In the genomic region with DNA sequence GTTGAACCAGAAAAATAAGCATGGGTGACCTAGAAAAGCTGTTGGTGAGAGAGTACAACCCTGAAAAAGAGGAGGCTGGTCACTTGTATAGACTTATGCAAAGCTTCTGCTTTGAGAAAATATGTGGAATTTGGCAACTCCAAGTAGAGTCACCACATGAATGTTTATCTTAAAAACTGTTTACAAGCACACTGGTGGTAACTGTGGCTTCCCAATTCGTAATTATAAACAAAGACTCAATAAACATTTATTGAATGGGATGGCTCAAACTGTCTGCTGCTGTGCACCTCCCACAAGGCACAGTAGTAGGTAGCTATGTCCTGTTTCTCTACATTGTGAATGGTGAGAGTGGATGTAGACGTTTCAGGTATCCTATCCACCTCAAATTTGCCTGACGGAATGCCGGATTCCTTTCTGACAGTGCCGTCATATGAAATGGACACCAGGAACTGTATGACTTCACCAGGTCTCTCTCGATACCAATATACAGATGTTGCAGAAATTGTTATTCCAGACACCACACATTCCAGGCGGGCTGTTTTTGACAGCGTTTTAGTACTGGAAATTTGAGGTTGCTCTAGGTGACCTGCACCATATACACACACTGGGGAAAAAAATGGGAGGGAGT, we compare ENCODE assay signal across 21 cellular contexts.
DNase-seq lines count a peak whose midpoint lies in the region; ATAC-seq and TF ChIP-seq lines count a peak whose summit lies in the region.
"Had no signal": no experiment of that assay in that cellular context is flagged by ENCODE, and none has a peak within 500 bp of the region (broad histone marks: within the 10 kb centered on the region; RNA-seq: fewer than 3 reads in every experiment).

No MANE protein-coding gene starts in this region.

- CTCF ChIA-PET in activated CD8-positive, alpha-beta T cell treated with anti-CD3 and anti-CD28 coated beads, Interleukin-2, amount 10 ng/mL, durations not matched to agents 7 days and 5 days (lab: Charles Lee) = interaction anchor here (1.4 to 7.1 kb wide), 5 partner anchors 13 to 100 kb away, joined by 4 to 116 read pairs (median 23); no protein-coding TSS in a partner anchor

- H3K27me3 ChIP-seq in mononuclear cell (ENCODE audit: insufficient read depth, low read length) = no peaks in the 10 kb centered on the region
- H3K27me3 ChIP-seq: esophagus squamous epithelium, stomach, uterus had no signal

- peak overlapping the region; percentile 71 for H3K4me3 Mint-ChIP-seq in activated CD8-positive, alpha-beta T cell treated with anti-CD3 and anti-CD28 coated beads, Interleukin-2, amount 10 ng/mL, durations not matched to agents 7 days and 5 days
- H3K4me3 Mint-ChIP-seq: activated naive CD8-positive, alpha-beta T cell; mesothelial cell of epicardium had no signal

- peak overlapping the region; percentile 69 for H3K27ac Mint-ChIP-seq in activated CD8-positive, alpha-beta T cell treated with anti-CD3 and anti-CD28 coated beads, Interleukin-2, amount 10 ng/mL, durations not matched to agents 7 days and 5 days
- H3K27ac Mint-ChIP-seq: activated naive CD8-positive, alpha-beta T cell; mesothelial cell of epicardium had no signal

- no peaks in the 10 kb centered on the region for H3K27me3 Mint-ChIP-seq in activated CD8-positive, alpha-beta T cell treated with anti-CD3 and anti-CD28 coated beads, Interleukin-2, amount 10 ng/mL, durations not matched to agents 7 days and 5 days (ENCODE audit: low read depth)
- H3K27me3 Mint-ChIP-seq: activated naive CD8-positive, alpha-beta T cell had no signal

- DNase-seq in AG09309 (ENCODE audit: low read depth) = peak; percentile 16
- DNase-seq in GM04503 (ENCODE audit: low read depth) = peak; percentile 55
- DNase-seq in activated CD8-positive, alpha-beta T cell treated with anti-CD3 and anti-CD28 coated beads, Interleukin-2, amount 10 ng/mL, durations not matched to agents 7 days and 5 days = no peak
- DNase-seq in MV-4-11 (lab: John Stamatoyannopoulos, UW) = no peak
- DNase-seq in D341Med (ENCODE audit: low spot score) = no peak
- DNase-seq: esophagus squamous epithelium, head of caudate nucleus, islet precursor cell, NCI-H1436, NCI-H2171 treated with DMSO at 0.1 percent for 48 hours, NCI-H774, stomach, T-helper 9 cell, uterus had no signal

- peaks cover 52% of the 10 kb centered on the region for H3K4me1 ChIP-seq in mononuclear cell (ENCODE audit: insufficient read depth, low read length)
- H3K4me1 ChIP-seq: esophagus squamous epithelium, uterus had no signal

- H3K9me3 ChIP-seq in mononuclear cell (ENCODE audit: low read depth, low read length) = no peaks in the 10 kb centered on the region
- H3K9me3 ChIP-seq: esophagus squamous epithelium, SJSA1, stomach, uterus had no signal

- H3K4me1 Mint-ChIP-seq in activated CD8-positive, alpha-beta T cell treated with anti-CD3 and anti-CD28 coated beads, Interleukin-2, amount 10 ng/mL, durations not matched to agents 7 days and 5 days (ENCODE audit: low read depth) = peaks cover 63% of the 10 kb centered on the region

- ATAC-seq in activated CD8-positive, alpha-beta T cell treated with anti-CD3 and anti-CD28 coated beads, Interleukin-2, amount 10 ng/mL, durations not matched to agents 7 days and 5 days = no peak
- no peak for ATAC-seq in GM21423 (IDR thresholded peaks at IDR 0.05; ENCODE audit: unreplicated experiment)
- ATAC-seq in HG03097 (IDR thresholded peaks at IDR 0.05; ENCODE audit: low FRiP score, unreplicated experiment) = no peak
- ATAC-seq: HCT116 had no signal

- H3K4me3 ChIP-seq in AG09309 (ENCODE audit: control insufficient read depth, low read depth, low read length) (no peak overlapping the region), mononuclear cell (ENCODE audit: low read length) (peak overlapping the region; percentile 31)
- H3K4me3 ChIP-seq: esophagus squamous epithelium, SJSA1, stomach, uterus had no signal

- no peaks in the 10 kb centered on the region for H3K36me3 Mint-ChIP-seq in activated CD8-positive, alpha-beta T cell treated with anti-CD3 and anti-CD28 coated beads, Interleukin-2, amount 10 ng/mL, durations not matched to agents 7 days and 5 days (ENCODE audit: low read depth)
- H3K36me3 Mint-ChIP-seq: activated naive CD8-positive, alpha-beta T cell; mesothelial cell of epicardium had no signal

- TF ChIP-seq CTCF in AG09309 (IDR thresholded peaks at IDR 0.05; ENCODE audit: control insufficient read depth, insufficient read depth, low read depth, low read length, missing control alignments) = no peak

- POLR2A ChIA-PET in activated CD8-positive, alpha-beta T cell treated with anti-CD3 and anti-CD28 coated beads, Interleukin-2, amount 10 ng/mL, durations not matched to agents 7 days and 5 days (lab: Charles Lee) = no interaction called here

- no peaks in the 10 kb centered on the region for H3K9me3 Mint-ChIP-seq in activated CD8-positive, alpha-beta T cell treated with anti-CD3 and anti-CD28 coated beads, Interleukin-2, amount 10 ng/mL, durations not matched to agents 7 days and 5 days (ENCODE audit: insufficient read depth)
- H3K9me3 Mint-ChIP-seq: mesothelial cell of epicardium had no signal

Comparison
In these comparisons a context has a peak if more than half of its experiments do, and no peak if none do; other contexts are left out.
1. DNase-seq: peak in AG09309 (single experiment) and GM04503 (single experiment); none in activated CD8-positive, alpha-beta T cell treated with anti-CD3 and anti-CD28 coated beads, Interleukin-2, amount 10 ng/mL, durations not matched to agents 7 days and 5 days (single experiment), MV-4-11 (single experiment) and D341Med (single experiment).